28 cellular contexts compared by ENCODE assay signal in genomic region chr22:38859581-38860290, GRCh38. TPM values are rescaled to one million over a fixed set of nuclear protein-coding genes. Genes with fewer than 3 reads are reported as not detected.
DNase-seq lines count a peak whose midpoint lies in the region; ATAC-seq, FAIRE-seq and TF ChIP-seq lines count a peak whose summit lies in the region.
"Had no signal": no experiment of that assay in that cellular context is flagged by ENCODE, and none has a peak within 500 bp of the region (broad histone marks: within the 10 kb centered on the region; RNA-seq: fewer than 3 reads in every experiment).

No MANE protein-coding gene starts in this region.

- peak overlapping the region; percentile 30 for H3K27ac Mint-ChIP-seq in activated naive CD8-positive, alpha-beta T cell treated with anti-CD3 and anti-CD28 coated beads, Interleukin-2, amount 10 ng/mL, durations not matched to agents 7 days and 5 days
- H3K27ac Mint-ChIP-seq: activated CD4-positive, alpha-beta memory T cell treated with anti-CD3 and anti-CD28 coated beads, Interleukin-2, amount 10 ng/mL, durations not matched to agents 7 days and 5 days; dendritic cell treated with granulocyte-macrophage colony-stimulating factor and Interleukin-4, amounts not matched to agents 40 ng/mL and 50 ng/mL, for 4 days; endodermal cell; T-helper 2 cell treated with Interferon-gamma antibody and Interleukin-4, amounts not matched to agents 5 μg/mL and 100 μg/mL, for 36 hours had no signal

- no peak overlapping the region for H3K4me3 ChIP-seq in trophoblast cell (ENCODE audit: low read depth, low read length)
- H3K4me3 ChIP-seq: body of pancreas, pancreas had no signal

- no peak overlapping the region for H3K27ac ChIP-seq in trophoblast cell (ENCODE audit: low read depth, low read length)
- H3K27ac ChIP-seq: body of pancreas, pancreas had no signal

- H2BK120ac ChIP-seq in trophoblast cell (ENCODE audit: insufficient read depth, low read length, poor library complexity), result no peak overlapping the region

- no peak overlapping the region for H4K12ac ChIP-seq in trophoblast cell (ENCODE audit: low read depth, low read length)

- H3K4me1 ChIP-seq in trophoblast cell (ENCODE audit: control insufficient read depth in 1 of 2, insufficient read depth in 2 of 2, low read length in 2 of 2), result no peaks in the 10 kb centered on the region

- no peak for FAIRE-seq in GM12891 (lab: Jason Lieb, UNC)
- FAIRE-seq: G401.6, HTR-8/SVneo, pancreas, small intestine had no signal

- H3K4me3 Mint-ChIP-seq in activated T-cell treated with anti-CD3 and anti-CD28 coated beads, Interleukin-2, amount 50 U/mL, for 4 hours, result no peak overlapping the region
- H3K4me3 Mint-ChIP-seq in activated naive CD8-positive, alpha-beta T cell treated with anti-CD3 and anti-CD28 coated beads, Interleukin-2, amount 10 ng/mL, durations not matched to agents 7 days and 5 days, result no peak overlapping the region
- H3K4me3 Mint-ChIP-seq: activated CD4-positive, alpha-beta memory T cell treated with anti-CD3 and anti-CD28 coated beads, Interleukin-2, amount 10 ng/mL, durations not matched to agents 7 days and 5 days; CD8-positive, alpha-beta memory T cell; dendritic cell treated with granulocyte-macrophage colony-stimulating factor and Interleukin-4, amounts not matched to agents 40 ng/mL and 50 ng/mL, for 4 days; endodermal cell; nephron progenitor cell; stimulated activated naive CD8-positive, alpha-beta T cell treated with anti-CD3 and anti-CD28 coated beads, Interleukin-15, Interleukin-2, amounts not matched to agents 100 ng/mL and 50 ng/mL, for 24 hours; T-helper 2 cell treated with Interferon-gamma antibody and Interleukin-4, amounts not matched to agents 5 μg/mL and 100 μg/mL, for 36 hours had no signal

- H3K9me3 ChIP-seq in trophoblast cell (ENCODE audit: insufficient read depth, low read depth, low read length), result peaks cover 2% of the 10 kb centered on the region
- H3K9me3 ChIP-seq: body of pancreas, pancreas had no signal

- no peaks in the 10 kb centered on the region for H3K79me1 ChIP-seq in trophoblast cell (ENCODE audit: low read length)

- no peaks in the 10 kb centered on the region for H3K9me3 Mint-ChIP-seq in activated T-cell treated with anti-CD3 and anti-CD28 coated beads, Interleukin-2, amount 50 U/mL, for 4 hours
- H3K9me3 Mint-ChIP-seq in activated naive CD8-positive, alpha-beta T cell treated with anti-CD3 and anti-CD28 coated beads, Interleukin-2, amount 10 ng/mL, durations not matched to agents 7 days and 5 days, result no peaks in the 10 kb centered on the region
- H3K9me3 Mint-ChIP-seq: activated CD4-positive, alpha-beta memory T cell treated with anti-CD3 and anti-CD28 coated beads, Interleukin-2, amount 10 ng/mL, durations not matched to agents 7 days and 5 days; CD8-positive, alpha-beta memory T cell; dendritic cell treated with granulocyte-macrophage colony-stimulating factor and Interleukin-4, amounts not matched to agents 40 ng/mL and 50 ng/mL, for 4 days; endodermal cell; nephron progenitor cell; stimulated activated naive CD8-positive, alpha-beta T cell treated with anti-CD3 and anti-CD28 coated beads, Interleukin-15, Interleukin-2, amounts not matched to agents 100 ng/mL and 50 ng/mL, for 24 hours; T-helper 2 cell treated with Interferon-gamma antibody and Interleukin-4, amounts not matched to agents 5 μg/mL and 100 μg/mL, for 36 hours had no signal

- H2AFZ ChIP-seq in trophoblast cell (ENCODE audit: insufficient read depth, low read length, poor library complexity), result no peak overlapping the region

- H3K18ac ChIP-seq in trophoblast cell (ENCODE audit: low read length), result no peak overlapping the region

- H3K4me1 Mint-ChIP-seq in activated T-cell treated with anti-CD3 and anti-CD28 coated beads, Interleukin-2, amount 50 U/mL, for 4 hours (ENCODE audit: low read depth), result peaks cover 4% of the 10 kb centered on the region
- H3K4me1 Mint-ChIP-seq in activated naive CD8-positive, alpha-beta T cell treated with anti-CD3 and anti-CD28 coated beads, Interleukin-2, amount 10 ng/mL, durations not matched to agents 7 days and 5 days, result peaks cover 2% of the 10 kb centered on the region

- H3K23ac ChIP-seq in trophoblast cell (ENCODE audit: low read length), result no peak overlapping the region

- H3K36me3 ChIP-seq in trophoblast cell (ENCODE audit: control insufficient read depth in 1 of 2, insufficient read depth in 2 of 2, low read length in 2 of 2), result no peaks in the 10 kb centered on the region
- H3K36me3 ChIP-seq: pancreas had no signal

- no peak overlapping the region for H4K8ac ChIP-seq in trophoblast cell (ENCODE audit: low read depth, low read length)

- H4K91ac ChIP-seq in trophoblast cell (ENCODE audit: low read depth, low read length), result no peak overlapping the region

- H3K27me3 Mint-ChIP-seq in activated T-cell treated with anti-CD3 and anti-CD28 coated beads, Interleukin-2, amount 50 U/mL, for 4 hours (ENCODE audit: low read depth), result peaks cover 3% of the 10 kb centered on the region
- H3K27me3 Mint-ChIP-seq in activated naive CD8-positive, alpha-beta T cell treated with anti-CD3 and anti-CD28 coated beads, Interleukin-2, amount 10 ng/mL, durations not matched to agents 7 days and 5 days, result peaks cover 9% of the 10 kb centered on the region

- no peak overlapping the region for H3K14ac ChIP-seq in trophoblast cell (ENCODE audit: low read length)

- no peak overlapping the region for H3K4ac ChIP-seq in trophoblast cell (ENCODE audit: low read depth, low read length)

- POLR2A ChIA-PET in activated naive CD8-positive, alpha-beta T cell treated with anti-CD3 and anti-CD28 coated beads, Interleukin-2, amount 10 ng/mL, durations not matched to agents 7 days and 5 days (lab: Charles Lee), result interaction anchor here (1.4 kb wide), 1 partner anchor 9 kb away, joined by 3 read pairs; no protein-coding TSS in a partner anchor

- no peak overlapping the region for H3K9ac ChIP-seq in trophoblast cell (ENCODE audit: low read length)

- ATAC-seq in activated T-cell treated with anti-CD3 and anti-CD28 coated beads, Interleukin-2, amount 50 U/mL, for 4 hours, result peak; percentile 6
- peak; percentile 9 for ATAC-seq in activated naive CD8-positive, alpha-beta T cell treated with anti-CD3 and anti-CD28 coated beads, Interleukin-2, amount 10 ng/mL, durations not matched to agents 7 days and 5 days (ENCODE audit: low read depth)
- no peak for ATAC-seq in GM21367 (IDR thresholded peaks at IDR 0.05; ENCODE audit: unreplicated experiment)
- ATAC-seq: body of pancreas, left colon had no signal

- no peaks in the 10 kb centered on the region for H3K27me3 ChIP-seq in trophoblast cell (ENCODE audit: insufficient read depth, low read length)
- H3K27me3 ChIP-seq: body of pancreas, pancreas had no signal

- H3K36me3 Mint-ChIP-seq in activated T-cell treated with anti-CD3 and anti-CD28 coated beads, Interleukin-2, amount 50 U/mL, for 4 hours (ENCODE audit: insufficient read depth), result peaks cover 2% of the 10 kb centered on the region
- no peaks in the 10 kb centered on the region for H3K36me3 Mint-ChIP-seq in activated naive CD8-positive, alpha-beta T cell treated with anti-CD3 and anti-CD28 coated beads, Interleukin-2, amount 10 ng/mL, durations not matched to agents 7 days and 5 days

- H2BK12ac ChIP-seq in trophoblast cell (ENCODE audit: low read length), result no peak overlapping the region

- WGBS in trophoblast cell (ENCODE audit: extremely low coverage, insufficient coverage, insufficient read length), result no CpG with 5 or more reads among the region's 14 CpGs

- H3K4me2 ChIP-seq in trophoblast cell (ENCODE audit: low read length), result no peak overlapping the region

- H2AK5ac ChIP-seq in trophoblast cell (ENCODE audit: low read length), result no peak overlapping the region

- no peaks in the 10 kb centered on the region for H3K79me2 ChIP-seq in trophoblast cell (ENCODE audit: control insufficient read depth, insufficient read depth, low read length, poor library complexity)

- H2BK5ac ChIP-seq in trophoblast cell (ENCODE audit: low read depth, low read length, poor library complexity), result no peak overlapping the region

- no peak for TF ChIP-seq POLR2A in GM12891 (IDR thresholded peaks at IDR 0.05; ENCODE audit: low read depth, low read length)

- no peak for DNase-seq in activated T-cell treated with anti-CD3 and anti-CD28 coated beads, Interleukin-2, amount 50 U/mL, for 4 hours
- no peak for DNase-seq in activated T-cell treated with anti-CD3 and anti-CD28 coated beads for 4 hours
- DNase-seq in GM12891 (ENCODE audit: insufficient read length, low spot score), result no peak
- DNase-seq in activated naive CD8-positive, alpha-beta T cell treated with anti-CD3 and anti-CD28 coated beads, Interleukin-2, amount 10 ng/mL, durations not matched to agents 7 days and 5 days, result no peak
- peak; percentile 28 for DNase-seq in retina
- no peak for DNase-seq in trophoblast cell
- DNase-seq in NCI-H510A treated with DMSO at 0.1 percent for 48 hours (lab: John Stamatoyannopoulos, UW), result no peak
- DNase-seq: activated CD4-positive, alpha-beta memory T cell treated with anti-CD3 and anti-CD28 coated beads, Interleukin-2, amount 10 ng/mL, durations not matched to agents 7 days and 5 days; activated CD4-positive, CD25-positive, alpha-beta regulatory T cell treated with anti-CD3 and anti-CD28 coated beads, Interleukin-2, amount 50 U/mL, for 72 hours; activated gamma-delta T cell; body of pancreas; CD8-positive, alpha-beta memory T cell; KBM-7; left colon; NCI-H1092 treated with DMSO at 0.1 percent for 48 hours; NCI-H2029; NCI-H526 treated with DMSO at 0.1 percent for 48 hours; nephron progenitor cell; SIG-M5; small intestine had no signal

TF ChIP-seq in GM12891, 5 proteins besides CTCF, POLR2A, EP300 and RAD21:
- TF ChIP-seq POU2F2 (IDR thresholded peaks at IDR 0.05; ENCODE audit: low read depth, low read length) (no peak), TAF1 (IDR thresholded peaks at IDR 0.05; ENCODE audit: low read depth, low read length) (no peak), PAX5 (IDR thresholded peaks at IDR 0.05; ENCODE audit: insufficient read depth, low read length, severe bottlenecking) (no peak), SPI1 (IDR thresholded peaks at IDR 0.05; ENCODE audit: low read depth, low read length) (no peak), POLR2AphosphoS5 (IDR thresholded peaks at IDR 0.05; ENCODE audit: low read depth, low read length) (0 out of 2 replicates have a peak, but pooled peaks have one; percentile 7)

RNA-seq across cellular contexts. Expression of gene CBX6, which starts 12.3 kb away (rescaled TPM):
- 100 to 1,000 TPM; 192 to 225 (median 207) TPM for total RNA-seq in activated T-cell treated with anti-CD3 and anti-CD28 coated beads, Interleukin-2, amount 50 U/mL, for 4 hours
- polyA plus RNA-seq in GM12891 (2012; ENCODE audit: low read depth, missing spikeins), result 39.0 TPM
- total RNA-seq in activated naive CD8-positive, alpha-beta T cell treated with anti-CD3 and anti-CD28 coated beads, Interleukin-2, amount 10 ng/mL, durations not matched to agents 7 days and 5 days, result 10 to 100 TPM; 66.0 to 66.4 TPM
- 5.0 and 5.3 TPM in 2 replicates for polyA plus RNA-seq in trophoblast cell (2013)

RNA-seq across cellular contexts. Expression of gene NPTXR, which starts 15.9 kb away (rescaled TPM):
- 1 to 10 TPM; 2.0 to 2.5 (median 2.2) TPM for total RNA-seq in activated T-cell treated with anti-CD3 and anti-CD28 coated beads, Interleukin-2, amount 50 U/mL, for 4 hours
- 0.08 TPM for polyA plus RNA-seq in GM12891 (2012; ENCODE audit: low read depth, missing spikeins)
- 1 to 10 TPM; 5.9 to 6.8 TPM for total RNA-seq in activated naive CD8-positive, alpha-beta T cell treated with anti-CD3 and anti-CD28 coated beads, Interleukin-2, amount 10 ng/mL, durations not matched to agents 7 days and 5 days
- 0.44 and 0.51 TPM in 2 replicates for polyA plus RNA-seq in trophoblast cell (2013)
